1 cellular context compared by ENCODE assay signal in genomic region chr4:37977471-37978452, GRCh38.
A peak's percentile ranks its signal among the peaks of the same experiment; 100 is the strongest.
TF ChIP-seq lines count a peak whose summit lies in the region.

No MANE protein-coding gene starts in this region.

TF ChIP-seq in HEK293, 187 proteins besides CTCF, POLR2A, EP300 and RAD21 (continued from another document):
- TF ChIP-seq ZBTB26 (tag by site-specific recombination; optimal IDR thresholded peaks at IDR 0.05), result peak; percentile 64
- no peak for TF ChIP-seq ZNF600 (tag by site-specific recombination; IDR thresholded peaks at IDR 0.05)
- TF ChIP-seq KLF16 (tag by site-specific recombination; IDR thresholded peaks at IDR 0.05), result no peak
- peak; percentile 57 for TF ChIP-seq GLIS1 (tag by site-specific recombination; IDR thresholded peaks at IDR 0.05)
- TF ChIP-seq ZNF274 (IDR thresholded peaks at IDR 0.05; ENCODE audit: low read length), result no peak
- no peak for TF ChIP-seq ZNF274 (tag by site-specific recombination; IDR thresholded peaks at IDR 0.05; ENCODE audit: borderline replicate concordance)
- TF ChIP-seq HOXC10 (CRISPR knock-in tag; IDR thresholded peaks at IDR 0.05), result no peak
- peak; percentile 76 for TF ChIP-seq ZSCAN30 (tag by site-specific recombination; IDR thresholded peaks at IDR 0.05)
- TF ChIP-seq KLF17 (tag by site-specific recombination; IDR thresholded peaks at IDR 0.05), result peak; percentile 31; the same call in 1 of the 2 replicates
- 0 out of 2 replicates have a peak, but pooled peaks have one; percentile 28 for TF ChIP-seq ZNF596 (tag by site-specific recombination; IDR thresholded peaks at IDR 0.05)
- TF ChIP-seq ZNF37A (tag by site-specific recombination; IDR thresholded peaks at IDR 0.05), result no peak
- TF ChIP-seq ZNF211 (tag by site-specific recombination; IDR thresholded peaks at IDR 0.05; ENCODE audit: low read depth), result no peak
- no peak for TF ChIP-seq ZNF311 (tag by site-specific recombination; IDR thresholded peaks at IDR 0.05; ENCODE audit: borderline replicate concordance)
- 0 out of 2 replicates have a peak, but pooled peaks have one; percentile 26 for TF ChIP-seq ZNF561 (tag by site-specific recombination; IDR thresholded peaks at IDR 0.05; ENCODE audit: borderline replicate concordance)
- TF ChIP-seq GLI4 (tag by site-specific recombination; IDR thresholded peaks at IDR 0.05), result no peak
